13 cellular contexts compared by ENCODE assay signal in the genomic region with DNA sequence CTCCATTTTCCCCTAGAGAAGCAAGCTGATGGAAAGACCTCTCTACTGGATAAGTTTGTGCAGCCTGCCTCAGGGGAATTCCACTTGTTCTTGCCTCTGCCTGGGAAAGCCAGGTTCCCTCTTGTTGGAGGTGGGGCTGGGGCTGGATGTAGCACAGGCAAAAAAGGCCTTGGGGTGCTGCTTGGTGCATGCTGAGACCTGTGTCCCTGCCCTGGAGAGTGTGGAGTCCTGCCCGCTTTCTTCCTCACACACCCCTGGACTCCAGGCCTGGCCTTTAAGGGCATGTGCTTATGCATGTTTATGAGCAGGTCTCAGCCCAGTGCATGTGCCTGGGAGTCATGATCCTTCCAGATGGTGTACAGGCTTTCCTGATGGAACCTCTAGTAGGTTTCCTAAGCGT. TPM values are rescaled to one million over a fixed set of nuclear protein-coding genes. Genes with fewer than 3 reads are reported as not detected.
DNase-seq lines count a peak whose midpoint lies in the region; ATAC-seq, FAIRE-seq and TF ChIP-seq lines count a peak whose summit lies in the region.
"Had no signal": no experiment of that assay in that cellular context is flagged by ENCODE, and none has a peak within 500 bp of the region (broad histone marks: within the 10 kb centered on the region; RNA-seq: fewer than 3 reads in every experiment).

No MANE protein-coding gene starts in this region.

- TF ChIP-seq CTCF in WERI-Rb-1 (IDR thresholded peaks at IDR 0.05; ENCODE audit: low read depth, low read length) (no peak), fibroblast of villous mesenchyme (IDR thresholded peaks at IDR 0.05; ENCODE audit: insufficient read depth, low read depth, low read length) (no peak), smooth muscle cell (IDR thresholded peaks at IDR 0.05; ENCODE audit: borderline replicate concordance, insufficient read depth, poor library complexity, severe bottlenecking) (no peak)

- TF ChIP-seq POLR2A in H54 (IDR thresholded peaks at IDR 0.05; ENCODE audit: low read depth, low read length), result no peak

- no peaks in the 10 kb centered on the region for H3K36me3 ChIP-seq in WERI-Rb-1
- H3K36me3 ChIP-seq in smooth muscle cell (ENCODE audit: low read depth), result no peaks in the 10 kb centered on the region

- H3K4me3 ChIP-seq in WERI-Rb-1 (ENCODE audit: low read depth, low read length) (no peak overlapping the region), fibroblast of villous mesenchyme (ENCODE audit: low read depth, low read length) (no peak overlapping the region), smooth muscle cell (no peak overlapping the region)

- H3K27me3 ChIP-seq in WERI-Rb-1 (ENCODE audit: insufficient read depth, low read depth, severe bottlenecking) (no peaks in the 10 kb centered on the region), smooth muscle cell (ENCODE audit: low read depth) (no peaks in the 10 kb centered on the region)

- peaks cover 11% of the 10 kb centered on the region for H4K20me1 ChIP-seq in smooth muscle cell (ENCODE audit: low read depth)

- H3K4me2 ChIP-seq in smooth muscle cell, result no peak overlapping the region

- 86% methylated on average over 2 of the region's 2 CpGs for WGBS in smooth muscle cell (ENCODE audit: low lambda C conversion rate)

- DNase-seq in DMS 273 (lab: John Stamatoyannopoulos, UW; ENCODE audit: unreplicated experiment) (peak; percentile 49), DMS 273 treated with DMSO at 0.1 percent for 48 hours (lab: John Stamatoyannopoulos, UW) (no peak), WERI-Rb-1 (peak; percentile 36), fibroblast of villous mesenchyme (ENCODE audit: low read depth) (peak; percentile 64), smooth muscle cell (lab: John Stamatoyannopoulos, UW; ENCODE audit: unreplicated experiment) (no peak), H54 (ENCODE audit: insufficient read length, low spot score) (no peak)
- DNase-seq: endodermal cell, mesendoderm, NCI-H510A treated with DMSO at 0.1 percent for 48 hours, RPMI8226 had no signal

- no peak for ATAC-seq in GM21723 (IDR thresholded peaks at IDR 0.05; ENCODE audit: unreplicated experiment)
- no peak for ATAC-seq in GM18873 (IDR thresholded peaks at IDR 0.05; ENCODE audit: low FRiP score, unreplicated experiment)

- FAIRE-seq in H54 (lab: Jason Lieb, UNC), result no peak

- H3K4me1 ChIP-seq in smooth muscle cell (ENCODE audit: low read depth), result no peaks in the 10 kb centered on the region

- H3K9ac ChIP-seq in smooth muscle cell (ENCODE audit: low read depth), result no peak overlapping the region

- H3K27ac ChIP-seq in WERI-Rb-1 (no peak overlapping the region), smooth muscle cell (ENCODE audit: low read depth) (peak overlapping the region; percentile 72)
- H3K27ac ChIP-seq: 22Rv1 had no signal

- H2AFZ ChIP-seq in smooth muscle cell (ENCODE audit: low read depth), result no peak overlapping the region

- peaks cover 6% of the 10 kb centered on the region for H3K79me2 ChIP-seq in smooth muscle cell (ENCODE audit: low read depth)

- no peaks in the 10 kb centered on the region for H3F3A ChIP-seq in smooth muscle cell (ENCODE audit: low read depth)

- no peaks in the 10 kb centered on the region for H3K9me3 ChIP-seq in WERI-Rb-1 (ENCODE audit: severe bottlenecking)
- H3K9me3 ChIP-seq in smooth muscle cell (replicated peaks; ENCODE audit: low read depth), result no peaks in the 10 kb centered on the region

RNA-seq across cellular contexts. Expression of gene JMJD7, which starts 23.5 kb away (rescaled TPM):
- total RNA-seq in fibroblast of villous mesenchyme (2.2 and 3.5 TPM in 2 replicates), smooth muscle cell (5.0 TPM in 1 of 2 replicates, not detected in the other)
- 3.3 and 7.8 TPM in 2 replicates for polyA plus RNA-seq in smooth muscle cell

RNA-seq across cellular contexts. Expression of gene MAPKBP1, which starts 30.1 kb away (rescaled TPM):
- total RNA-seq in fibroblast of villous mesenchyme (30.9 and 36.7 TPM in 2 replicates), smooth muscle cell (9.0 and 10.7 TPM in 2 replicates)
- polyA plus RNA-seq in smooth muscle cell, result 6.6 and 9.3 TPM in 2 replicates

RNA-seq across cellular contexts. Expression of gene PLA2G4B, which starts 34.3 kb away (rescaled TPM):
- total RNA-seq in fibroblast of villous mesenchyme (0.97 and 1.3 TPM in 2 replicates), smooth muscle cell (0.85 and 4.2 TPM in 2 replicates)
- 2.2 and 9.5 TPM in 2 replicates for polyA plus RNA-seq in smooth muscle cell

Comparison
In these comparisons a context has a peak if more than half of its experiments do, and no peak if none do; other contexts are left out.
1. DNase-seq: peak in DMS 273 (single experiment), WERI-Rb-1 (single experiment) and fibroblast of villous mesenchyme (single experiment); none in DMS 273 treated with DMSO at 0.1 percent for 48 hours (single experiment), smooth muscle cell (single experiment) and H54 (single experiment).